In the genomic region with DNA sequence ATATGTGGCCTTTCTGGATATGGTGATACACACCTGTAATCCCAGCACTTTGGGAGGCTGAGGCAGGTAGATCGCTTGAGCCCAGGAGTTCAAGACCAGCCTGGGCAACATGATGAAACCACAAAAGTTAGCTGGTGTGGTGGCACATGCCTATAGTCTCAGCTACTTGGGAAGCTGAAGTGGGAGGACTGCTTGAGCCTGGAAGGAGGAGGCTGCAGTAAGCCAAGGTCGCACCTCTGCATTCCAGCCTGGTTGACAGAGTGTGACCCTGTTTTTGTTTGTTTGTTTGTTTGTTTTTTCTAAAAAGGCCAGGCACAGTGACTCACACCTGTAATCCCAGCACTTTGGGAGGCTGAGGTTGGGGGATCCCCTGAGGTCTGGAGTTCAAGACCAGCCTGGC, we compare ENCODE assay signal across 1 cellular context. TPM values are rescaled to one million over a fixed set of nuclear protein-coding genes. Genes with fewer than 3 reads are reported as not detected.
"Had no signal": no experiment of that assay in that cellular context is flagged by ENCODE, and none has a peak within 500 bp of the region (broad histone marks: within the 10 kb centered on the region; RNA-seq: fewer than 3 reads in every experiment).

No MANE protein-coding gene starts in this region.

RNA-seq across cellular contexts. Expression of gene ECHDC2, which starts 47.7 kb away (rescaled TPM):
- total RNA-seq: G401 had no signal
